10 cellular contexts compared by ENCODE assay signal in genomic region chr13:78601886-78602560, GRCh38. TPM values are rescaled to one million over a fixed set of nuclear protein-coding genes. Genes with fewer than 3 reads are reported as not detected.
DNase-seq lines count a peak whose midpoint lies in the region; ATAC-seq and TF ChIP-seq lines count a peak whose summit lies in the region.
"Had no signal": no experiment of that assay in that cellular context is flagged by ENCODE, and none has a peak within 500 bp of the region (broad histone marks: within the 10 kb centered on the region; RNA-seq: fewer than 3 reads in every experiment).

No MANE protein-coding gene starts in this region.

- H3K4ac ChIP-seq in H9 (ENCODE audit: low read depth, low read length) = no peak overlapping the region

- no peak overlapping the region for H4K5ac ChIP-seq in H9 (ENCODE audit: insufficient read length, low read depth, low read length)

- H4K91ac ChIP-seq in H9 (ENCODE audit: insufficient read length, low read depth, low read length) = no peak overlapping the region

- no peak overlapping the region for H3K56ac ChIP-seq in H9 (ENCODE audit: insufficient read length, low read depth, low read length)

- H2AFZ ChIP-seq in H9 (ENCODE audit: low read length) = no peak overlapping the region
- H2AFZ ChIP-seq in neural cell (ENCODE audit: low read depth, low read length) = no peak overlapping the region
- H2AFZ ChIP-seq in GM23248 = no peak overlapping the region

- in situ Hi-C loops in GM23248 (cut with MboI) = no loop called here

- TF ChIP-seq CTCF in H9 (conservative IDR thresholded peaks at IDR 0.05) (no peak), neural cell (IDR thresholded peaks at IDR 0.05; ENCODE audit: poor library complexity, severe bottlenecking) (no peak), tibial artery (IDR thresholded peaks at IDR 0.05) (no peak)

- H3K27me3 Mint-ChIP-seq in CD4-positive, alpha-beta memory T cell = peaks cover 75 to 79% of the 10 kb centered on the region in 2 donors
- peaks cover 96% of the 10 kb centered on the region for H3K27me3 Mint-ChIP-seq in H9 (ENCODE audit: low read depth)
- H3K27me3 Mint-ChIP-seq in central memory CD8-positive, alpha-beta T cell = peaks cover 99% of the 10 kb centered on the region

- no peak overlapping the region for H3K27ac ChIP-seq in CD4-positive, alpha-beta memory T cell (ENCODE audit: low read depth, low read length)
- H3K27ac ChIP-seq in H9 (ENCODE audit: insufficient read length, low read depth, low read length) (no peak overlapping the region), neural cell (ENCODE audit: low read length) (no peak overlapping the region), tibial artery (no peak overlapping the region), GM23248 (no peak overlapping the region)
- H3K27ac ChIP-seq: KMS-11 had no signal

- H3K18ac ChIP-seq in H9 (ENCODE audit: insufficient read length, low read depth, low read length) = no peak overlapping the region

- H2BK120ac ChIP-seq in H9 (ENCODE audit: low read depth, low read length, poor library complexity, severe bottlenecking) = no peak overlapping the region

- no peak overlapping the region for H3K14ac ChIP-seq in H9 (ENCODE audit: insufficient read depth, low read length)

- CTCF ChIA-PET in CD4-positive, alpha-beta memory T cell (lab: Charles Lee; ENCODE audit: partially characterized antibody) = no interaction called here

- TF ChIP-seq RAD21 in neural cell (conservative IDR thresholded peaks at IDR 0.05) = no peak

- H2BK12ac ChIP-seq in H9 (ENCODE audit: insufficient read length, low read depth, low read length) = no peak overlapping the region

- H3K4me3 ChIP-seq in CD4-positive, alpha-beta memory T cell (ENCODE audit: low read length in 2 of 2) = peak overlapping the region in 1 of 2 donors; percentile 48
- H3K4me3 ChIP-seq in neural cell (ENCODE audit: low read length) (peak overlapping the region; percentile 55), tibial artery (peak overlapping the region in 1 of 2 donors; percentile 26), GM23248 (no peak overlapping the region)

- peaks cover 90% of the 10 kb centered on the region for H3K27me3 ChIP-seq in CD4-positive, alpha-beta memory T cell (ENCODE audit: insufficient read depth, low read length)
- peaks cover 87% of the 10 kb centered on the region for H3K27me3 ChIP-seq in H9 (ENCODE audit: insufficient read depth, low read length)
- peaks cover 96% of the 10 kb centered on the region for H3K27me3 ChIP-seq in neural cell (ENCODE audit: insufficient read depth, low read depth, low read length)
- peaks cover 13 to 96% of the 10 kb centered on the region in 2 donors for H3K27me3 ChIP-seq in tibial artery
- peaks cover 91% of the 10 kb centered on the region for H3K27me3 ChIP-seq in GM23248 (replicated peaks; ENCODE audit: insufficient read depth)

- H2AK5ac ChIP-seq in H9 (ENCODE audit: insufficient read length, low read length) = no peak overlapping the region

- H3K4me3 Mint-ChIP-seq in CD4-positive, alpha-beta memory T cell = peak overlapping the region; percentile 78 to 92 (median 86)
- peak overlapping the region; percentile 57 to 89 for H3K4me3 Mint-ChIP-seq in H9
- peak overlapping the region; percentile 84 for H3K4me3 Mint-ChIP-seq in central memory CD8-positive, alpha-beta T cell

- DNase-seq in CD4-positive, alpha-beta memory T cell = no peak
- DNase-seq in H9 = no peak
- DNase-seq in central memory CD8-positive, alpha-beta T cell (ENCODE audit: low spot score in 2 of 2) = no peak
- no peak for DNase-seq in tibial artery
- DNase-seq in GM23248 = no peak
- DNase-seq in GDM1 (lab: John Stamatoyannopoulos, UW) = no peak

- H3K4me2 ChIP-seq in H9 (ENCODE audit: insufficient read depth, insufficient read length, low read length) = peak overlapping the region; percentile 60
- H3K4me2 ChIP-seq in neural cell (ENCODE audit: low read length) = no peak overlapping the region
- H3K4me2 ChIP-seq in GM23248 (ENCODE audit: unreplicated experiment) = no peak overlapping the region
- H3K4me2 ChIP-seq: KMS-11 had no signal

- H3K23ac ChIP-seq in H9 (ENCODE audit: insufficient read length, low read depth, low read length) = no peak overlapping the region

- no peak overlapping the region for H2BK5ac ChIP-seq in H9 (ENCODE audit: insufficient read length, low read length)

- H4K20me1 ChIP-seq in H9 (ENCODE audit: control insufficient read depth, insufficient read depth, insufficient read length) (no peaks in the 10 kb centered on the region), neural cell (ENCODE audit: insufficient read depth) (no peaks in the 10 kb centered on the region), GM23248 (ENCODE audit: insufficient read depth) (no peaks in the 10 kb centered on the region)

- H3F3A ChIP-seq in neural cell (ENCODE audit: insufficient read depth, low read length, poor library complexity, severe bottlenecking) (no peaks in the 10 kb centered on the region), GM23248 (ENCODE audit: insufficient read depth) (0 out of 2 replicates have a peak, but pooled peaks cover 9% of the 10 kb centered on the region)

- no peaks in the 10 kb centered on the region for H3K36me3 ChIP-seq in CD4-positive, alpha-beta memory T cell (ENCODE audit: insufficient read depth, low read length)
- no peaks in the 10 kb centered on the region for H3K36me3 ChIP-seq in neural cell (ENCODE audit: insufficient read depth, low read length)
- no peaks in the 10 kb centered on the region for H3K36me3 ChIP-seq in tibial artery
- no peaks in the 10 kb centered on the region for H3K36me3 ChIP-seq in GM23248 (ENCODE audit: low read depth)

- peaks cover 33% of the 10 kb centered on the region for H3K4me1 ChIP-seq in CD4-positive, alpha-beta memory T cell (ENCODE audit: insufficient read depth, low read length)
- no peaks in the 10 kb centered on the region for H3K4me1 ChIP-seq in H9 (ENCODE audit: insufficient read depth, low read length)
- peaks cover 0 to 31% (median 26%) of the 10 kb centered on the region in 4 donors for H3K4me1 ChIP-seq in tibial artery
- no peaks in the 10 kb centered on the region for H3K4me1 ChIP-seq in GM23248 (ENCODE audit: insufficient read depth)

- TF ChIP-seq EP300 in neural cell (conservative IDR thresholded peaks at IDR 0.05; ENCODE audit: poor library complexity, severe bottlenecking) = no peak

- peaks cover 0 to 59% (median 22%) of the 10 kb centered on the region in 8 donors for H3K9me3 Mint-ChIP-seq in CD4-positive, alpha-beta memory T cell
- peaks cover 8 to 29% of the 10 kb centered on the region in 2 experiments; a peak in 4 of 5 replicates for H3K9me3 Mint-ChIP-seq in H9
- no peaks in the 10 kb centered on the region for H3K9me3 Mint-ChIP-seq in central memory CD8-positive, alpha-beta T cell

- H3K23me2 ChIP-seq in H9 (ENCODE audit: insufficient read length, low read depth, low read length, poor library complexity, severe bottlenecking) = peaks cover 15% of the 10 kb centered on the region

- POLR2A ChIA-PET in CD4-positive, alpha-beta memory T cell (lab: Charles Lee; ENCODE audit: partially characterized antibody) = no interaction called here

- WGBS in H9 (ENCODE audit: extremely low coverage, insufficient read length, low lambda C conversion rate) = no CpG with 5 or more reads among the region's 109 CpGs
- WGBS in GM23248 (ENCODE audit: low coverage in 1 of 2, low lambda C conversion rate in 2 of 2, missing lambda C conversion rate in 2 of 2), 2 experiments = 4 to 6% methylated on average over 32 of the region's 109 CpGs

- H3K79me2 ChIP-seq in H9 (ENCODE audit: insufficient read depth, low read length) (no peaks in the 10 kb centered on the region), neural cell (replicated peaks; ENCODE audit: insufficient read depth, low read length) (no peaks in the 10 kb centered on the region), GM23248 (ENCODE audit: insufficient read depth) (no peaks in the 10 kb centered on the region)

- H3T11ph ChIP-seq in H9 (ENCODE audit: low read length) = no peak overlapping the region

- intact Hi-C loops in CD4-positive, alpha-beta memory T cell (cut with micrococcal nuclease) = loop anchor here (2.0 kb wide), 1 partner anchor 57 kb away; the partner anchor contains the start of gene OBI1
- intact Hi-C loops in tibial artery (cut with DNase I; ENCODE audit: low total_unique reads) = no loop called here

- H3K9me2 ChIP-seq in neural cell (ENCODE audit: insufficient read depth, low read length) (no peaks in the 10 kb centered on the region), GM23248 (ENCODE audit: insufficient read depth) (no peaks in the 10 kb centered on the region)

- no peak overlapping the region for H2BK15ac ChIP-seq in H9 (ENCODE audit: low read depth, low read length)

- H3K36me3 Mint-ChIP-seq in CD4-positive, alpha-beta memory T cell = peaks cover 0 to 11% of the 10 kb centered on the region in 2 donors
- H3K36me3 Mint-ChIP-seq in H9 (ENCODE audit: insufficient read depth in 1 of 3, low read depth in 3 of 3) = peaks cover 0 to 2% (median 2%) of the 10 kb centered on the region in 3 experiments; a peak in 3 of 7 replicates
- H3K36me3 Mint-ChIP-seq in central memory CD8-positive, alpha-beta T cell (ENCODE audit: insufficient read depth) = peaks cover 25% of the 10 kb centered on the region

- ATAC-seq in central memory CD8-positive, alpha-beta T cell (replicated peaks; ENCODE audit: extremely low read depth, poor library complexity, severe bottlenecking) = no peak
- no peak for ATAC-seq in HG03095 (IDR thresholded peaks at IDR 0.05; ENCODE audit: unreplicated experiment)
- ATAC-seq: HCT116 had no signal

- peak overlapping the region; percentile 16 to 92 (median 82) for H3K27ac Mint-ChIP-seq in CD4-positive, alpha-beta memory T cell
- H3K27ac Mint-ChIP-seq in H9 = no peak overlapping the region
- peak overlapping the region; percentile 89 for H3K27ac Mint-ChIP-seq in central memory CD8-positive, alpha-beta T cell (ENCODE audit: low read depth)

- no peak overlapping the region for H4K8ac ChIP-seq in H9 (replicated peaks; ENCODE audit: insufficient read length, low read depth, low read length)

- H3K9me3 ChIP-seq in CD4-positive, alpha-beta memory T cell (ENCODE audit: control insufficient read depth in 1 of 2, low read length in 2 of 2) = no peaks in the 10 kb centered on the region
- H3K9me3 ChIP-seq in H9 (ENCODE audit: control insufficient read depth, low read depth, low read length) = no peaks in the 10 kb centered on the region
- no peaks in the 10 kb centered on the region for H3K9me3 ChIP-seq in neural cell (ENCODE audit: low read length)
- no peaks in the 10 kb centered on the region for H3K9me3 ChIP-seq in tibial artery
- H3K9me3 ChIP-seq in GM23248 (ENCODE audit: low read depth) = no peaks in the 10 kb centered on the region

- H3K9ac ChIP-seq in H9 (ENCODE audit: extremely low read depth, insufficient read length, low read length) (no peak overlapping the region), neural cell (ENCODE audit: low read length) (no peak overlapping the region), GM23248 (no peak overlapping the region)
- H3K9ac ChIP-seq: KMS-11 had no signal

- peaks cover 23 to 57% (median 32%) of the 10 kb centered on the region in 4 donors for H3K4me1 Mint-ChIP-seq in CD4-positive, alpha-beta memory T cell
- H3K4me1 Mint-ChIP-seq in H9 = peaks cover 17 to 52% of the 10 kb centered on the region in 2 experiments
- H3K4me1 Mint-ChIP-seq in central memory CD8-positive, alpha-beta T cell = peaks cover 27% of the 10 kb centered on the region

- no peak overlapping the region for H2BK20ac ChIP-seq in H9 (ENCODE audit: low read depth, low read length, poor library complexity, severe bottlenecking)

- no peaks in the 10 kb centered on the region for H3K79me1 ChIP-seq in H9 (ENCODE audit: insufficient read depth, low read depth, low read length, poor library complexity, severe bottlenecking)

RNA-seq across cellular contexts. Expression of gene POU4F1, which starts 1.3 kb away (rescaled TPM):
- total RNA-seq in CD4-positive, alpha-beta memory T cell = under 1 TPM in 1 of 2 experiments, not detected in 1; 0.06 TPM
- not detected for polyA plus RNA-seq in CD4-positive, alpha-beta memory T cell
- total RNA-seq in H9 (2021) = 0.26 and 0.29 TPM in 2 replicates
- polyA plus RNA-seq in neural cell (not detected in 2 replicates), GM23248 (2016; fragmentation: Nextera tagmentation; extraction: Ambion mirVana) (not detected in 2 replicates)
- not detected in 2 replicates for polyA minus RNA-seq in neural cell
- total RNA-seq in GM23248 (2014; rRNA removed; shearing (Covaris generic)) = not detected in 2 replicates

RNA-seq across cellular contexts. Expression of gene OBI1, which starts 56.9 kb away (rescaled TPM):
- 10 to 100 TPM; 16.3 to 16.7 TPM for total RNA-seq in CD4-positive, alpha-beta memory T cell
- 10 to 100 TPM in 1 of 2 donors, 1 to 10 TPM in 1; 7.8 to 12.2 TPM for polyA plus RNA-seq in CD4-positive, alpha-beta memory T cell
- 24.4 and 25.0 TPM in 2 replicates for total RNA-seq in H9 (2021)
- 40.1 and 40.9 TPM in 2 replicates for polyA plus RNA-seq in neural cell
- 75.2 and 84.2 TPM in 2 replicates for polyA minus RNA-seq in neural cell
- total RNA-seq in GM23248 (2014; rRNA removed; shearing (Covaris generic)) = 9.5 and 10.6 TPM in 2 replicates
- 7.9 and 10.4 TPM in 2 replicates for polyA plus RNA-seq in GM23248 (2016; fragmentation: Nextera tagmentation; extraction: Ambion mirVana)

Comparison
In these comparisons a context has a peak if more than half of its experiments do, and no peak if none do; other contexts are left out.
1. H3K27ac Mint-ChIP-seq: peak in CD4-positive, alpha-beta memory T cell (7 of 7) and central memory CD8-positive, alpha-beta T cell (single experiment); none in H9 (0 of 3).
2. Peak in every context shown above with its lines, with median percentiles within 50 percentile points of each other: H3K4me3 Mint-ChIP-seq.